ENCODE assay signal across 8 cellular contexts in genomic region chr2:241609859-241610793, GRCh38.
DNase-seq lines count a peak whose midpoint lies in the region; ATAC-seq lines count a peak whose summit lies in the region.

No MANE protein-coding gene starts in this region.

- DNase-seq in NCI-H2171 treated with DMSO at 0.1 percent for 48 hours (lab: John Stamatoyannopoulos, UW), result peak; percentile 73
- DNase-seq in activated CD8-positive, alpha-beta memory T cell treated with anti-CD3 and anti-CD28 coated beads for 1 hour (ENCODE audit: extremely low read depth in 1 of 2, low read depth in 1 of 2), result peak; percentile 82 to 84
- peak; percentile 80 to 85 (median 85) for DNase-seq in effector memory CD4-positive, alpha-beta T cell
- peak; percentile 92 to 93 for DNase-seq in memory B cell (ENCODE audit: low spot score in 2 of 2)
- DNase-seq in stimulated activated CD8-positive, alpha-beta memory T cell treated with anti-CD3 and anti-CD28 coated beads, Interleukin-12 subunit alpha, Interleukin-12 subunit beta, amount 100 ng/mL, for 1 hour (ENCODE audit: low read depth), result peak; percentile 79
- DNase-seq in DMS 273 treated with DMSO at 0.1 percent for 48 hours (lab: John Stamatoyannopoulos, UW), result no peak

- peaks cover 13% of the 10 kb centered on the region for H3K36me3 ChIP-seq in effector memory CD4-positive, alpha-beta T cell (ENCODE audit: control insufficient read depth, insufficient read depth, low read length)

- H3K4me1 Mint-ChIP-seq in memory B cell, result peaks cover 18% of the 10 kb centered on the region

- no peaks in the 10 kb centered on the region for H3K9me3 Mint-ChIP-seq in memory B cell

- peaks cover 12% of the 10 kb centered on the region for H3K4me1 ChIP-seq in effector memory CD4-positive, alpha-beta T cell (ENCODE audit: control insufficient read depth, insufficient read depth, low read length, poor library complexity, severe bottlenecking)

- peak; percentile 95 for ATAC-seq in GM18498 (IDR thresholded peaks at IDR 0.05; ENCODE audit: unreplicated experiment)
- peak; percentile 79 for ATAC-seq in HG02884 (IDR thresholded peaks at IDR 0.05; ENCODE audit: unreplicated experiment)
- ATAC-seq in memory B cell (ENCODE audit: low read depth), result peak; percentile 97

- H3K4me3 Mint-ChIP-seq in memory B cell, result peak overlapping the region; percentile 73

- H3K9me3 ChIP-seq in effector memory CD4-positive, alpha-beta T cell (ENCODE audit: control insufficient read depth, low read length), result no peaks in the 10 kb centered on the region

- no peaks in the 10 kb centered on the region for H3K27me3 ChIP-seq in effector memory CD4-positive, alpha-beta T cell (replicated peaks; ENCODE audit: control insufficient read depth, insufficient read depth, low read length, poor library complexity, severe bottlenecking)

- H3K27ac ChIP-seq in effector memory CD4-positive, alpha-beta T cell (ENCODE audit: insufficient read depth, low read length, poor library complexity, severe bottlenecking), result peak overlapping the region; percentile 25

- peaks cover 6% of the 10 kb centered on the region for H3K36me3 Mint-ChIP-seq in memory B cell

- peak overlapping the region; percentile 53 for H3K4me3 ChIP-seq in effector memory CD4-positive, alpha-beta T cell (ENCODE audit: insufficient read depth, low read depth, low read length, poor library complexity, severe bottlenecking)

- no peaks in the 10 kb centered on the region for H3K27me3 Mint-ChIP-seq in memory B cell

- H3K27ac Mint-ChIP-seq in memory B cell, result peak overlapping the region; percentile 38
